9 cellular contexts compared by ENCODE assay signal in genomic region chr6:166515072-166515810, GRCh38.
DNase-seq lines count a peak whose midpoint lies in the region; ATAC-seq and TF ChIP-seq lines count a peak whose summit lies in the region.
"Had no signal": no experiment of that assay in that cellular context is flagged by ENCODE, and none has a peak within 500 bp of the region (broad histone marks: within the 10 kb centered on the region; RNA-seq: fewer than 3 reads in every experiment).

No MANE protein-coding gene starts in this region.

- H3K27me3 Mint-ChIP-seq in glutamatergic neuron (ENCODE audit: unreplicated experiment): peaks cover 4% of the 10 kb centered on the region

- ATAC-seq in HG03175 (IDR thresholded peaks at IDR 0.05; ENCODE audit: unreplicated experiment) (no peak), HG03520 (IDR thresholded peaks at IDR 0.05; ENCODE audit: unreplicated experiment) (no peak)
- ATAC-seq: pancreas had no signal

- peak overlapping the region; percentile 50 for H3K27ac Mint-ChIP-seq in glutamatergic neuron (ENCODE audit: unreplicated experiment)

- peaks cover 21% of the 10 kb centered on the region for H3K4me1 Mint-ChIP-seq in glutamatergic neuron (ENCODE audit: low read depth, unreplicated experiment)

- H3K9me3 Mint-ChIP-seq in glutamatergic neuron (ENCODE audit: unreplicated experiment): peaks cover 8% of the 10 kb centered on the region

- DNase-seq in activated T-cell treated with anti-CD3 and anti-CD28 coated beads for 1 hour (ENCODE audit: low read depth): peak; percentile 27
- DNase-seq in activated T-cell treated with anti-CD3 and anti-CD28 coated beads, Interleukin-2, amount 50 U/mL, for 1 hour: no peak
- peak; percentile 35 to 37 for DNase-seq in activated CD4-positive, alpha-beta T cell treated with anti-CD3 and anti-CD28 coated beads for 24 hours (ENCODE audit: low read depth in 2 of 2)
- DNase-seq in glutamatergic neuron: peak; percentile 57
- DNase-seq in stimulated activated CD8-positive, alpha-beta memory T cell treated with anti-CD3 and anti-CD28 coated beads, Interleukin-2, amount 100 ng/mL, for 1 hour (ENCODE audit: low read depth in 2 of 2): peak; percentile 22 to 32
- DNase-seq in NCI-H524 (lab: John Stamatoyannopoulos, UW): no peak

- TF ChIP-seq CTCF in glutamatergic neuron (IDR thresholded peaks at IDR 0.05; ENCODE audit: partially characterized antibody, unreplicated experiment): no peak

- peaks cover 38% of the 10 kb centered on the region for H3K36me3 Mint-ChIP-seq in glutamatergic neuron (ENCODE audit: unreplicated experiment)

- peak overlapping the region; percentile 53 for H3K4me3 Mint-ChIP-seq in glutamatergic neuron (ENCODE audit: unreplicated experiment)

Comparison
In these comparisons a context has a peak if more than half of its experiments do, and no peak if none do; other contexts are left out.
1. DNase-seq: peak in activated T-cell treated with anti-CD3 and anti-CD28 coated beads for 1 hour (single experiment), activated CD4-positive, alpha-beta T cell treated with anti-CD3 and anti-CD28 coated beads for 24 hours (2 of 2), glutamatergic neuron (single experiment) and stimulated activated CD8-positive, alpha-beta memory T cell treated with anti-CD3 and anti-CD28 coated beads, Interleukin-2, amount 100 ng/mL, for 1 hour (2 of 2); none in activated T-cell treated with anti-CD3 and anti-CD28 coated beads, Interleukin-2, amount 50 U/mL, for 1 hour (single experiment) and NCI-H524 (0 of 2).